Comparison of ENCODE assay signal across 18 cellular contexts in the genomic region with DNA sequence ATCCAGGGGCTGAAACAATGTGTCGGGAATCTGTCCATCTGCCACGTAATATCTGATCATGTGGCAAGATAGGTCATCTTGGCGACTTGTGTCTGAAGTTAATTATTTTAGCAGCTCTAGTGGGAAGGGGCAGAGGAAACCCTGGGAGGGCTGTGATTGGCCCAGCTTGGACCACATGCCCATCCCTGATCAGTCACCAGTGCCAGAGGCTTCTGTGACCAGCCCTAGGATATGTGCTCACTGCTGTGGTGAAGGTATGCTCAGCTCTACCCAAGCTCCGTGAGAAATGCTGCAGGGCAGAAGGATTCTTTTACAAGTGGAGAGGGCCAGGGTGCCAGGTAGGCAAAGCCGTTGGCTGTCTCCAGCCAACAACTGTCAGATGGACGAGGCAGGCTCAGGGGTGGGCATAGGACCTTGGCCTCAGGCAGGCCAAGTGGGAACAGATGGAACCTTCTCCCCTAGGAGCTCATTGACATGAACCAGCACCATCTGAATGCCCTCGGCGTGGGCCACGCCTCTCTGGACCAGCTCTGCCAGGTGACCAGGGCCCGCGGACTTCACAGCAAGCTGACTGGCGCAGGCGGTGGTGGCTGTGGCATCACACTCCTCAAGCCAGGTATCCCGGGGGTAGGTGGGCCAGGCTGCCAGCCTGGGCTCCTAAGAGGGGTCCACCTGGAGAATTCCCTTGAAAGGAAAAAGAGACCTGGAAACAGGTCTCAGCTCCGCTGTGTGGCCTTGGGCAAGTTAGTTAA. TPM values are rescaled to one million over a fixed set of nuclear protein-coding genes. Genes with fewer than 3 reads are reported as not detected.
DNase-seq lines count a peak whose midpoint lies in the region; ATAC-seq, FAIRE-seq and TF ChIP-seq lines count a peak whose summit lies in the region.
"Had no signal": no experiment of that assay in that cellular context is flagged by ENCODE, and none has a peak within 500 bp of the region (broad histone marks: within the 10 kb centered on the region; RNA-seq: fewer than 3 reads in every experiment).

No MANE protein-coding gene starts in this region.

- no TSS peak for BruUV-seq in GM12878 (replicated peaks; lab: Mats Ljungman, UMichigan)

- RAD21 ChIA-PET in GM12878 (lab: Charles Lee; ENCODE audit: unreplicated experiment): no interaction called here

- H3K36me3 ChIP-seq in GM12878 (ENCODE audit: control insufficient read depth in 2 of 2, insufficient read depth in 2 of 2, low read length in 1 of 2): peaks cover 2 to 4% of the 10 kb centered on the region in 2 experiments; a peak in 3 of 4 replicates
- H3K36me3 ChIP-seq in skeletal muscle tissue (ENCODE audit: control insufficient read depth in 3 of 3, insufficient read depth in 3 of 3, low read length in 3 of 3): peaks cover 0 to 9% (median 0%) of the 10 kb centered on the region in 3 donors
- H3K36me3 ChIP-seq: MG63, SJCRH30 had no signal

- H3K36me3 Mint-ChIP-seq in activated CD4-positive, alpha-beta T cell treated with anti-CD3 and anti-CD28 coated beads, Interleukin-2, amount 10 ng/mL, durations not matched to agents 7 days and 5 days (ENCODE audit: low read depth): peaks cover 8% of the 10 kb centered on the region

- H3K27me3 Mint-ChIP-seq in activated CD4-positive, alpha-beta T cell treated with anti-CD3 and anti-CD28 coated beads, Interleukin-2, amount 10 ng/mL, durations not matched to agents 7 days and 5 days: peaks cover 2% of the 10 kb centered on the region
- H3K27me3 Mint-ChIP-seq: CD4-positive, CD25-positive, alpha-beta regulatory T cell had no signal

- no peak overlapping the region for H3K4me3 ChIP-seq in GM12878
- H3K4me3 ChIP-seq in skeletal muscle tissue (ENCODE audit: low read length in 3 of 3): no peak overlapping the region
- H3K4me3 ChIP-seq: A549, HAP-1, MG63, SJCRH30 had no signal

- SMC1A ChIA-PET in GM12878 (lab: Charles Lee; ENCODE audit: uncharacterized antibody, unreplicated experiment): no interaction called here

- intact Hi-C loops in GM12878 (cut with micrococcal nuclease; ENCODE audit: unreplicated experiment): no loop called here

- TF ChIP-seq CTCF in GM12878 (IDR thresholded peaks at IDR 0.05 in 2 of 3, conservative IDR thresholded peaks at IDR 0.05 in 1 of 3; ENCODE audit: control insufficient read depth in 2 of 3, extremely low read depth in 1 of 3, insufficient read depth in 1 of 3, low read depth in 3 of 3, low read length in 3 of 3): no peak

- POLR2A ChIA-PET in activated CD4-positive, alpha-beta T cell treated with anti-CD3 and anti-CD28 coated beads, Interleukin-2, amount 10 ng/mL, durations not matched to agents 7 days and 5 days (lab: Charles Lee): interaction anchor here (0.8 kb wide), 1 partner anchor 1491 kb away, joined by 3 read pairs; no protein-coding TSS in a partner anchor
- POLR2A ChIA-PET in GM12878 (lab: Charles Lee): interaction anchor here (0.5 kb wide), 1 partner anchor 761 kb away, joined by 4 read pairs; no protein-coding TSS in a partner anchor

- H3K4me1 ChIP-seq in GM12878 (ENCODE audit: control insufficient read depth, insufficient read depth, low read length) (peaks cover 4% of the 10 kb centered on the region; the same call in 1 of the 2 replicates), skeletal muscle tissue (ENCODE audit: control insufficient read depth in 3 of 3, insufficient read depth in 3 of 3, low read length in 3 of 3) (peaks cover 38 to 42% (median 38%) of the 10 kb centered on the region in 3 donors)

- 0 out of 2 replicates have a peak, but pooled peaks have one; percentile 20 for TF ChIP-seq POLR2A in GM12878 (IDR thresholded peaks at IDR 0.05; ENCODE audit: low read depth, low read length)

- no peak overlapping the region for H3K4me2 ChIP-seq in GM12878 (ENCODE audit: control insufficient read depth, insufficient read depth)
- H3K4me2 ChIP-seq: A549 had no signal

- no peaks in the 10 kb centered on the region for H3K9me3 ChIP-seq in GM12878 (replicated peaks; ENCODE audit: control insufficient read depth, insufficient read depth, low read length)
- H3K9me3 ChIP-seq in skeletal muscle tissue (ENCODE audit: control insufficient read depth in 3 of 3, low read length in 3 of 3): no peaks in the 10 kb centered on the region
- H3K9me3 ChIP-seq: A549, HAP-1, MG63, SJCRH30 had no signal

- no peak overlapping the region for H3K4me3 Mint-ChIP-seq in activated CD4-positive, alpha-beta T cell treated with anti-CD3 and anti-CD28 coated beads, Interleukin-2, amount 10 ng/mL, durations not matched to agents 7 days and 5 days
- H3K4me3 Mint-ChIP-seq: CD4-positive, CD25-positive, alpha-beta regulatory T cell had no signal

- WGBS in GM12878 (ENCODE audit: insufficient coverage, insufficient replicate concordance, low lambda C conversion rate, missing lambda C conversion rate): 93% methylated on average over 15 of the region's 15 CpGs

- no peaks in the 10 kb centered on the region for H4K20me1 ChIP-seq in GM12878 (ENCODE audit: control insufficient read depth, insufficient read depth)

- CTCF ChIA-PET in activated CD4-positive, alpha-beta T cell treated with anti-CD3 and anti-CD28 coated beads, Interleukin-2, amount 10 ng/mL, durations not matched to agents 7 days and 5 days (lab: Charles Lee): interaction anchor here (0.7 to 1.9 kb wide), 3 partner anchors 10 to 181 kb away, joined by 3 to 7 read pairs (median 5); no protein-coding TSS in a partner anchor
- CTCF ChIA-PET in GM12878 (lab: Yijun Ruan, JAX): interaction anchor here (0.6 to 0.9 kb wide), 3 partner anchors 22 to 182 kb away, joined by 3 read pairs; no protein-coding TSS in a partner anchor

- peaks cover 29% of the 10 kb centered on the region for H3K4me1 Mint-ChIP-seq in activated CD4-positive, alpha-beta T cell treated with anti-CD3 and anti-CD28 coated beads, Interleukin-2, amount 10 ng/mL, durations not matched to agents 7 days and 5 days

- TF ChIP-seq RAD21 in GM12878 (IDR thresholded peaks at IDR 0.05; ENCODE audit: insufficient read depth, low read depth, low read length): no peak

- no peak for FAIRE-seq in GM12878 (lab: Jason Lieb, UNC)
- FAIRE-seq: A549, GM12892 had no signal

- H3K27me3 ChIP-seq in GM12878 (replicated peaks in 1 of 2; ENCODE audit: control insufficient read depth in 2 of 2, insufficient read depth in 2 of 2, low read length in 1 of 2) (no peaks in the 10 kb centered on the region), skeletal muscle tissue (ENCODE audit: control insufficient read depth in 3 of 3, insufficient read depth in 3 of 3, low read length in 3 of 3) (no peaks in the 10 kb centered on the region)
- H3K27me3 ChIP-seq: MG63, SJCRH30 had no signal

- no peak for TF ChIP-seq EP300 in GM12878 (IDR thresholded peaks at IDR 0.05; ENCODE audit: borderline replicate concordance in 1 of 2, control insufficient read depth in 1 of 2, low read depth in 2 of 2, low read length in 2 of 2)

- H3K27ac ChIP-seq in GM12878 (ENCODE audit: control insufficient read depth, insufficient read depth): no peak overlapping the region
- H3K27ac ChIP-seq in skeletal muscle tissue (ENCODE audit: low read depth, low read length): peak overlapping the region; percentile 28
- H3K27ac ChIP-seq: A549, SJCRH30 had no signal

- no peak overlapping the region for H2AFZ ChIP-seq in GM12878 (ENCODE audit: control insufficient read depth, low read depth, low read length)

- no peak for DNase-seq in activated CD4-positive, alpha-beta T cell treated with anti-CD3 and anti-CD28 coated beads, Interleukin-2, amount 10 ng/mL, durations not matched to agents 7 days and 5 days
- DNase-seq in activated CD4-positive, alpha-beta T cell treated with anti-CD3 and anti-CD28 coated beads for 1 hour: no peak
- DNase-seq in GM12878 (ENCODE audit: low read depth, low spot score): no peak
- peak; percentile 79 for DNase-seq in kidney tubule cell (ENCODE audit: low spot score)
- DNase-seq in T-helper 2 cell: no peak
- no peak for DNase-seq in A172 (ENCODE audit: low spot score)
- DNase-seq: Calu3, MG63, NCI-H1105, NCI-H187, NCI-H446, SJCRH30 had no signal

- in situ Hi-C loops in GM12878 (cut with MboI): loop anchor here (5.0 kb wide), 1 partner anchor 183 kb away; no protein-coding TSS in a partner anchor

- no peak overlapping the region for H3K9ac ChIP-seq in GM12878 (ENCODE audit: control insufficient read depth, insufficient read depth, low read length)
- H3K9ac ChIP-seq in skeletal muscle tissue (ENCODE audit: low read depth in 1 of 3, low read length in 3 of 3): peak overlapping the region in 1 of 3 donors; percentile 3

- H3K9me3 Mint-ChIP-seq in activated CD4-positive, alpha-beta T cell treated with anti-CD3 and anti-CD28 coated beads, Interleukin-2, amount 10 ng/mL, durations not matched to agents 7 days and 5 days: no peaks in the 10 kb centered on the region
- H3K9me3 Mint-ChIP-seq: CD4-positive, CD25-positive, alpha-beta regulatory T cell had no signal

- H3K27ac Mint-ChIP-seq in activated CD4-positive, alpha-beta T cell treated with anti-CD3 and anti-CD28 coated beads, Interleukin-2, amount 10 ng/mL, durations not matched to agents 7 days and 5 days: peak overlapping the region; percentile 62

- no peaks in the 10 kb centered on the region for H3K79me2 ChIP-seq in GM12878 (ENCODE audit: control insufficient read depth, insufficient read depth, low read length)

- no peak for ATAC-seq in GM12878
- no peak for ATAC-seq in HG03135 (IDR thresholded peaks at IDR 0.05; ENCODE audit: unreplicated experiment)
- ATAC-seq: A549 had no signal

RNA-seq across cellular contexts. Expression of gene MVK, which starts 21.1 kb away (rescaled TPM):
- total RNA-seq in activated CD4-positive, alpha-beta T cell treated with anti-CD3 and anti-CD28 coated beads, Interleukin-2, amount 10 ng/mL, durations not matched to agents 7 days and 5 days: 10 to 100 TPM; 20.3 to 21.8 TPM
- 30.5 and 31.1 TPM in 2 replicates for total RNA-seq in GM12878 (2013; cell fraction: nucleolus; rRNA removed)
- total RNA-seq in GM12878 (2014; rRNA removed): 46.5 and 46.7 TPM in 2 replicates
- 23.5 and 24.6 TPM in 2 replicates for total RNA-seq in GM12878 (2014; rRNA removed; fragmentation: Illumina TruSeq; extraction: Trizol)
- total RNA-seq in GM12878 (2021): 43.3 and 45.0 TPM in 2 replicates
- 9.7 TPM for polyA plus RNA-seq in GM12878 (2011; ENCODE audit: low read depth)
- 20.6 and 31.4 TPM in 2 replicates for polyA plus RNA-seq in GM12878 (2011; rRNA removed)
- polyA plus RNA-seq in GM12878 (2011; cell fraction: cytosol; rRNA removed): 33.0 and 44.1 TPM in 2 replicates
- polyA plus RNA-seq in GM12878 (2011; cell fraction: nucleus; rRNA removed): 97.0 and 97.7 TPM in 2 replicates
- polyA plus RNA-seq in GM12878 (2012): 21.5 and 21.7 TPM in 2 replicates
- polyA plus RNA-seq in GM12878 (2014; fragmentation: Illumina TruSeq; extraction: Trizol): 13.9 and 23.6 TPM in 2 replicates
- polyA plus RNA-seq in GM12878 (2014; fragmentation: Nextera tagmentation; extraction: Ambion mirVana): 1 to 10 TPM in 1 of 2 experiments, under 1 TPM in 1; 0.24 to 2.8 TPM
- polyA plus RNA-seq in GM12878 (2014; rRNA removed): 43.0 and 49.5 TPM in 2 replicates
- 10 to 100 TPM; 32.3 to 33.8 TPM for polyA plus RNA-seq in GM12878 (2016; fragmentation: Nextera tagmentation; extraction: Ambion mirVana)
- polyA minus RNA-seq in GM12878 (2011; rRNA and poly(A)+ RNA removed): 22.3 and 39.3 TPM in 2 replicates
- 12.2 and 12.6 TPM in 2 replicates for polyA minus RNA-seq in GM12878 (2011; cell fraction: cytosol; rRNA and poly(A)+ RNA removed)
- polyA minus RNA-seq in GM12878 (2011; cell fraction: nucleus; rRNA and poly(A)+ RNA removed): 21.5 and 32.6 TPM in 2 replicates
- 13.0 TPM for total RNA-seq in skeletal muscle tissue
- 18.7 and 30.2 TPM in 2 replicates for total RNA-seq in A172 (2014; rRNA removed; shearing (Covaris generic))

RNA-seq across cellular contexts. Expression of gene MMAB, which starts 21.4 kb away (rescaled TPM):
- total RNA-seq in activated CD4-positive, alpha-beta T cell treated with anti-CD3 and anti-CD28 coated beads, Interleukin-2, amount 10 ng/mL, durations not matched to agents 7 days and 5 days: 10 to 100 TPM; 21.4 to 25.7 TPM
- total RNA-seq in GM12878 (2013; cell fraction: nucleolus; rRNA removed): 48.3 and 48.4 TPM in 2 replicates
- total RNA-seq in GM12878 (2014; rRNA removed) (47.1 and 49.6 TPM in 2 replicates), GM12878 (2014; rRNA removed; fragmentation: Illumina TruSeq; extraction: Trizol) (41.4 TPM in 2 replicates), GM12878 (2021) (51.7 and 59.3 TPM in 2 replicates), skeletal muscle tissue (18.3 TPM)
- 26.0 TPM for polyA plus RNA-seq in GM12878 (2011; ENCODE audit: low read depth)
- polyA plus RNA-seq in GM12878 (2011; rRNA removed) (43.2 and 43.9 TPM in 2 replicates), GM12878 (2014; fragmentation: Illumina TruSeq; extraction: Trizol) (9.6 and 22.5 TPM in 2 replicates), GM12878 (2014; fragmentation: Nextera tagmentation; extraction: Ambion mirVana) (10 to 100 TPM; 10.6 to 28.6 TPM), GM12878 (2014; rRNA removed) (55.2 and 56.1 TPM in 2 replicates), GM12878 (2016; fragmentation: Nextera tagmentation; extraction: Ambion mirVana) (10 to 100 TPM; 61.4 to 65.3 TPM)
- 44.5 and 58.9 TPM in 2 replicates for polyA plus RNA-seq in GM12878 (2011; cell fraction: cytosol; rRNA removed)
- polyA plus RNA-seq in GM12878 (2011; cell fraction: nucleus; rRNA removed): 52.6 and 64.2 TPM in 2 replicates
- 37.4 and 47.5 TPM in 2 replicates for polyA plus RNA-seq in GM12878 (2012)
- polyA minus RNA-seq in GM12878 (2011; rRNA and poly(A)+ RNA removed): 34.8 and 49.9 TPM in 2 replicates
- polyA minus RNA-seq in GM12878 (2011; cell fraction: cytosol; rRNA and poly(A)+ RNA removed): 15.1 and 16.7 TPM in 2 replicates
- polyA minus RNA-seq in GM12878 (2011; cell fraction: nucleus; rRNA and poly(A)+ RNA removed): 16.3 and 19.1 TPM in 2 replicates
- 51.2 and 52.0 TPM in 2 replicates for total RNA-seq in A172 (2014; rRNA removed; shearing (Covaris generic))
